In the genomic region with DNA sequence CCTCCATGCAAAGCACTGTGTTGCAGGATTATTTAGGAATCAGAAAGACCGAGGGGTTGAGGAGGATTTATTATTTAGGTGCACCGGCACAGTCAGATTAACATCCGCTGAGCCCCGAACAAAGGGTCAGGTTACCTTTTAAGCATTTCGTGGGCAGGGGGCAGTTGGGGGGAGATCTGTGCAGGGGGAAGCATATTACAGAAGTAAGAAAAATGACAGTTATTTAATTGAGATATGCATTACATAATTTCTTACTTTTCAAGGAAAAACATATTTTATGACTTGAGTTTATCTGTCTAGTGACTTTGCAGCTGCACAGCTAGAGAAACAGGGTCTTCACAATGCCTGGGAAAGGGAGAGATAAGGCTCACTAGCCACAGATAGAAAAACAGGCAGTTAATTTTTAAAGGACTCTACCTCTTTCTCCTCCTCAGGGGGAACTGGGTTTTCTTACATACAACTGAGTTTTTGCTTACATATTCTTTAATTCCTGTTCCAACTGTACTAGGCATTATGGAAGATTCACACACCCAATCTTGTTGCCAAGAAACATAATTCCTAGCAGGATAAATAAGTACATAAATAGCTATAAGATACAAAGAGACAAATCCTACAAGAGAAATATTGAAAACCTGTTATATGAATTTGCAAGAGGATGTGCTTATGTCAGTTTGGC, we compare ENCODE assay signal across 1 cellular context.
TF ChIP-seq lines count a peak whose summit lies in the region.

No MANE protein-coding gene starts in this region.

TF ChIP-seq in HCT116, 20 proteins besides CTCF, POLR2A, EP300 and RAD21 (continued from another document):
- TF ChIP-seq, protein P1, sequence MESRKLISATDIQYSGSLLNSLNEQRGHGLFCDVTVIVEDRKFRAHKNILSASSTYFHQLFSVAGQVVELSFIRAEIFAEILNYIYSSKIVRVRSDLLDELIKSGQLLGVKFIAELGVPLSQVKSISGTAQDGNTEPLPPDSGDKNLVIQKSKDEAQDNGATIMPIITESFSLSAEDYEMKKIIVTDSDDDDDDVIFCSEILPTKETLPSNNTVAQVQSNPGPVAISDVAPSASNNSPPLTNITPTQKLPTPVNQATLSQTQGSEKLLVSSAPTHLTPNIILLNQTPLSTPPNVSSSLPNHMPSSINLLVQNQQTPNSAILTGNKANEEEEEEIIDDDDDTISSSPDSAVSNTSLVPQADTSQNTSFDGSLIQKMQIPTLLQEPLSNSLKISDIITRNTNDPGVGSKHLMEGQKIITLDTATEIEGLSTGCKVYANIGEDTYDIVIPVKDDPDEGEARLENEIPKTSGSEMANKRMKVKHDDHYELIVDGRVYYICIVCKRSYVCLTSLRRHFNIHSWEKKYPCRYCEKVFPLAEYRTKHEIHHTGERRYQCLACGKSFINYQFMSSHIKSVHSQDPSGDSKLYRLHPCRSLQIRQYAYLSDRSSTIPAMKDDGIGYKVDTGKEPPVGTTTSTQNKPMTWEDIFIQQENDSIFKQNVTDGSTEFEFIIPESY (IDR thresholded peaks at IDR 0.05; ENCODE audit: extremely low read depth, insufficient replicate concordance, low read length) = no peak
- TF ChIP-seq CBX3 (IDR thresholded peaks at IDR 0.05; ENCODE audit: low read depth) = no peak
- TF ChIP-seq SRF (IDR thresholded peaks at IDR 0.05; ENCODE audit: low read depth) = no peak
- TF ChIP-seq EZH2phosphoT487 (IDR thresholded peaks at IDR 0.05; ENCODE audit: borderline replicate concordance) = no peak
- TF ChIP-seq ZNF274 (IDR thresholded peaks at IDR 0.05; ENCODE audit: low read depth, low read length) = no peak
- TF ChIP-seq CEBPB (IDR thresholded peaks at IDR 0.05; ENCODE audit: low read depth) = no peak
